ENCODE assay signal across 8 cellular contexts in the genomic region with DNA sequence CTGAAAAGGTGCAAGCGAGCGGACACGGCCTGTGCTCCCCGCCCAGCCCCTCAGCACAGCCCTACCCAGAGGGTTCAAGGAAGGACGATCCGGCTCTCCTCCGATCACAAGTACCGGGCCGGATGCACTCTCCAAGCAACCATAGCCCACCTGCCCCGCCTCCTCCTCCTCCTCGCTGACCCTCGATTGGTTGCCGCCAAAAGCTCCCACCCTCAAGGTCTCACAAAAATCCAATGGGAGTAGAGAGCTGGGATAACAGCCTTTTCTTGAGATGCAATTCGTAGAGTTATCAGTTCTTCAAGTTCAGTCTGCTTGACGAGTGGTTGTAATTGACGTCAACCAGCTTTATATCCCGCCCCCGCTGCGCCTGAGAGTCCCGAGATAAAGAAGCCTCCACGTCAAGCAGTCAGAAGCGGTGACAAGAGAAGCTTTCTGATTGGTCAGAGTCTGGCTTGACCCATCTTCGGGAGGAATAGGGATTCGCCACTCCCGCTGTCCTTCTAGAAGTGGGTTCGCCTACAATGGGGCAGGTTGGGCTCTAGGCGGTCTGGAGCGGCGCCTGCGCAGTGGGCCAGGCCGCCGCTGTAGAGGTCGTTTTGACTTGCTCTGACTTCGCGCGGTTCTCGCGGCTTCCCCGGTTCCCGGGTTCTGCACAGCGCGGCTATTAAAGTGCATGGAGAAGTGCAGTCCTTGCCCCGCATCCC.
DNase-seq lines count a peak whose midpoint lies in the region; ATAC-seq and TF ChIP-seq lines count a peak whose summit lies in the region.

A gene with protein sequence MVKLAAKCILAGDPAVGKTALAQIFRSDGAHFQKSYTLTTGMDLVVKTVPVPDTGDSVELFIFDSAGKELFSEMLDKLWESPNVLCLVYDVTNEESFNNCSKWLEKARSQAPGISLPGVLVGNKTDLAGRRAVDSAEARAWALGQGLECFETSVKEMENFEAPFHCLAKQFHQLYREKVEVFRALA (minus strand): TSS at position 154 of the 704 bp plus-strand sequence. CDS start 412 bp downstream, outside the sequence.

- peak; percentile 52 for TF ChIP-seq POLR2A in GM19099 (IDR thresholded peaks at IDR 0.05; ENCODE audit: extremely low read depth, insufficient read length, low read depth)

- DNase-seq in AG10803 (ENCODE audit: low read depth), result peak; percentile 100
- DNase-seq in NCI-H524 treated with DMSO at 0.1 percent for 48 hours (lab: John Stamatoyannopoulos, UW), result peak; percentile 99
- peak; percentile 96 to 98 for DNase-seq in activated CD4-positive, alpha-beta T cell treated with anti-CD3 and anti-CD28 coated beads for 4 hours
- peak; percentile 100 for DNase-seq in kidney glomerular epithelial cell (lab: John Stamatoyannopoulos, UW)
- DNase-seq in stimulated activated CD4-positive, alpha-beta T cell treated with anti-CD3 and anti-CD28 coated beads, Interleukin-1b, Interleukin-23, amount 100 ng/mL, for 1 hour (ENCODE audit: low read depth in 2 of 2), result peak; percentile 82 to 95

- ATAC-seq in HG03432 (IDR thresholded peaks at IDR 0.05; ENCODE audit: unreplicated experiment), result peak; percentile 88

- TF ChIP-seq CTCF in AG10803 (conservative IDR thresholded peaks at IDR 0.05; ENCODE audit: low read length), result no peak

- H3K27ac ChIP-seq in cingulate gyrus (ENCODE audit: low read depth, low read length), result peak within 1 kb of the TSS; percentile 87

- peak within 1 kb of the TSS; percentile 85 for H3K4me3 ChIP-seq in AG10803 (ENCODE audit: low read length)

Comparison
In these comparisons a context has a peak if more than half of its experiments do, and no peak if none do; other contexts are left out.
1. Peak in every context shown above with its lines: DNase-seq, ATAC-seq, H3K4me3 ChIP-seq and H3K27ac ChIP-seq.